In the genomic region with DNA sequence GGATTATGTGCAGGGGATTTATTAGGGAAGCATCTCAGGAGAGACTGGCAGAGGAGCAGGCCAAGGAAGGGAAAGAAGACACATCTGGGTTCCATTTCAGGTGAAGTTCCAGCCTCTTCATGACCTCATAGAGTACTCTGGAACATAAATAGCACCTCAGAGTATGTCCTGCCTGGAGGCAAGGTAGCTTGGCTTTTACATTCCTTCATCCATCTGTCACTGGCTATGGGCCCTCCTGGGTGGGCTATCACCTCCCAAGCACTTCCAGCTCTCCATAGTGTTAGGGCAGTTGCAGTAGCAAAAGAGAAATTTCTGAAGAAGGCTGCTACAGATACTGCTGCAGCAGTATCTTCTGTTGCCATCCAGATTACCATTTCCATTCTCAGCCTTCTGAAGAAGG, we compare ENCODE assay signal across 27 cellular contexts.
"Had no signal": no experiment of that assay in that cellular context is flagged by ENCODE, and none has a peak within 500 bp of the region (broad histone marks: within the 10 kb centered on the region; RNA-seq: fewer than 3 reads in every experiment).

No MANE protein-coding gene starts in this region.

- H3K4me3 ChIP-seq: ascending aorta, esophagus muscularis mucosa, gastrocnemius medialis had no signal

- H3K36me3 Mint-ChIP-seq: activated naive CD4-positive, alpha-beta T cell treated with anti-CD3 and anti-CD28 coated beads, Interleukin-2, amount 10 ng/mL, durations not matched to agents 7 days and 5 days; activated naive CD4-positive, alpha-beta T cell treated with anti-CD3 and anti-CD28 coated beads, Interleukin-2, amount 50 U/mL, for 72 hours; activated naive CD8-positive, alpha-beta T cell treated with anti-CD3 and anti-CD28 coated beads, Interleukin-2, amount 10 ng/mL, durations not matched to agents 7 days and 5 days; brain had no signal

- H3K4me1 Mint-ChIP-seq: activated CD4-positive, alpha-beta memory T cell treated with anti-CD3 and anti-CD28 coated beads, Interleukin-2, amount 10 ng/mL, durations not matched to agents 7 days and 5 days; activated CD4-positive, alpha-beta T cell treated with anti-CD3 and anti-CD28 coated beads, Interleukin-2, amount 10 ng/mL, durations not matched to agents 7 days and 5 days; activated naive CD4-positive, alpha-beta T cell treated with anti-CD3 and anti-CD28 coated beads, Interleukin-2, amount 10 ng/mL, durations not matched to agents 7 days and 5 days; activated naive CD8-positive, alpha-beta T cell treated with anti-CD3 and anti-CD28 coated beads, Interleukin-2, amount 10 ng/mL, durations not matched to agents 7 days and 5 days had no signal

- H3K4me3 Mint-ChIP-seq: activated CD4-positive, alpha-beta memory T cell treated with anti-CD3 and anti-CD28 coated beads, Interleukin-2, amount 10 ng/mL, durations not matched to agents 7 days and 5 days; activated CD4-positive, alpha-beta T cell treated with anti-CD3 and anti-CD28 coated beads, Interleukin-2, amount 10 ng/mL, durations not matched to agents 7 days and 5 days; activated naive CD4-positive, alpha-beta T cell treated with anti-CD3 and anti-CD28 coated beads, Interleukin-2, amount 10 ng/mL, durations not matched to agents 7 days and 5 days; activated naive CD8-positive, alpha-beta T cell treated with anti-CD3 and anti-CD28 coated beads, Interleukin-2, amount 10 ng/mL, durations not matched to agents 7 days and 5 days; activated T-cell treated with anti-CD3 and anti-CD28 coated beads, Interleukin-2, amount 50 U/mL, for 24 hours; activated T-cell treated with anti-CD3 and anti-CD28 coated beads, Interleukin-2, amount 50 U/mL, for 72 hours; brain; effector memory CD8-positive, alpha-beta T cell had no signal

- H3K27ac Mint-ChIP-seq: activated CD4-positive, alpha-beta memory T cell treated with anti-CD3 and anti-CD28 coated beads, Interleukin-2, amount 10 ng/mL, durations not matched to agents 7 days and 5 days; activated CD4-positive, alpha-beta T cell treated with anti-CD3 and anti-CD28 coated beads, Interleukin-2, amount 10 ng/mL, durations not matched to agents 7 days and 5 days; activated naive CD4-positive, alpha-beta T cell treated with anti-CD3 and anti-CD28 coated beads, Interleukin-2, amount 10 ng/mL, durations not matched to agents 7 days and 5 days; activated naive CD4-positive, alpha-beta T cell treated with anti-CD3 and anti-CD28 coated beads, Interleukin-2, amount 50 U/mL, for 72 hours; activated naive CD8-positive, alpha-beta T cell treated with anti-CD3 and anti-CD28 coated beads, Interleukin-2, amount 10 ng/mL, durations not matched to agents 7 days and 5 days; activated T-cell treated with anti-CD3 and anti-CD28 coated beads, Interleukin-2, amount 50 U/mL, for 24 hours; activated T-cell treated with anti-CD3 and anti-CD28 coated beads, Interleukin-2, amount 50 U/mL, for 72 hours; brain; effector memory CD8-positive, alpha-beta T cell had no signal

- H3K4me1 ChIP-seq: ascending aorta, foreskin keratinocyte had no signal

- DNase-seq: activated CD4-positive, alpha-beta memory T cell treated with anti-CD3 and anti-CD28 coated beads, Interleukin-2, amount 10 ng/mL, durations not matched to agents 7 days and 5 days; activated CD4-positive, alpha-beta T cell treated with anti-CD3 and anti-CD28 coated beads for 1 hour; activated CD4-positive, alpha-beta T cell treated with anti-CD3 and anti-CD28 coated beads for 4 hours; activated CD4-positive, alpha-beta T cell treated with anti-CD3 and anti-CD28 coated beads, Interleukin-2, amount 10 ng/mL, durations not matched to agents 7 days and 5 days; activated CD4-positive, alpha-beta T cell treated with anti-CD3 and anti-CD28 coated beads, Interleukin-2, amount 50 U/mL, for 4 hours; activated CD8-positive, alpha-beta memory T cell treated with anti-CD3 and anti-CD28 coated beads, Interleukin-2, amount 50 U/mL, for 48 hours; activated gamma-delta T cell; activated naive CD4-positive, alpha-beta T cell; activated naive CD4-positive, alpha-beta T cell treated with anti-CD3 and anti-CD28 coated beads, Interleukin-2, amount 10 ng/mL, durations not matched to agents 7 days and 5 days; activated naive CD8-positive, alpha-beta T cell treated with anti-CD3 and anti-CD28 coated beads, Interleukin-2, amount 10 ng/mL, durations not matched to agents 7 days and 5 days; activated T-cell treated with anti-CD3 and anti-CD28 coated beads for 4 hours; activated T-cell treated with anti-CD3 and anti-CD28 coated beads, Interleukin-2, amount 50 U/mL, for 24 hours; activated T-cell treated with anti-CD3 and anti-CD28 coated beads, Interleukin-2, amount 50 U/mL, for 72 hours; cortex of kidney; dermis blood vessel endothelial cell; effector CD4-positive, alpha-beta T cell; effector memory CD8-positive, alpha-beta T cell; erythroblast; foreskin keratinocyte; gastrocnemius medialis; T-helper 2 cell had no signal

- H3K9me3 Mint-ChIP-seq: activated CD4-positive, alpha-beta memory T cell treated with anti-CD3 and anti-CD28 coated beads, Interleukin-2, amount 10 ng/mL, durations not matched to agents 7 days and 5 days; activated CD4-positive, alpha-beta T cell treated with anti-CD3 and anti-CD28 coated beads, Interleukin-2, amount 10 ng/mL, durations not matched to agents 7 days and 5 days; activated naive CD4-positive, alpha-beta T cell treated with anti-CD3 and anti-CD28 coated beads, Interleukin-2, amount 10 ng/mL, durations not matched to agents 7 days and 5 days; activated naive CD4-positive, alpha-beta T cell treated with anti-CD3 and anti-CD28 coated beads, Interleukin-2, amount 50 U/mL, for 72 hours; activated naive CD8-positive, alpha-beta T cell treated with anti-CD3 and anti-CD28 coated beads, Interleukin-2, amount 10 ng/mL, durations not matched to agents 7 days and 5 days; activated T-cell treated with anti-CD3 and anti-CD28 coated beads, Interleukin-2, amount 50 U/mL, for 24 hours; activated T-cell treated with anti-CD3 and anti-CD28 coated beads, Interleukin-2, amount 50 U/mL, for 72 hours; effector memory CD8-positive, alpha-beta T cell had no signal

- H3K27me3 ChIP-seq: ascending aorta, esophagus muscularis mucosa, foreskin keratinocyte, gastrocnemius medialis had no signal

- H3K27ac ChIP-seq: ascending aorta, esophagus muscularis mucosa, foreskin keratinocyte, gastrocnemius medialis had no signal

- H3K9me3 ChIP-seq: ascending aorta, esophagus muscularis mucosa, gastrocnemius medialis had no signal

- FAIRE-seq: bronchial epithelial cell, colon had no signal

- H3K27me3 Mint-ChIP-seq: activated CD4-positive, alpha-beta memory T cell treated with anti-CD3 and anti-CD28 coated beads, Interleukin-2, amount 10 ng/mL, durations not matched to agents 7 days and 5 days; activated CD4-positive, alpha-beta T cell treated with anti-CD3 and anti-CD28 coated beads, Interleukin-2, amount 10 ng/mL, durations not matched to agents 7 days and 5 days; activated naive CD4-positive, alpha-beta T cell treated with anti-CD3 and anti-CD28 coated beads, Interleukin-2, amount 10 ng/mL, durations not matched to agents 7 days and 5 days; activated naive CD8-positive, alpha-beta T cell treated with anti-CD3 and anti-CD28 coated beads, Interleukin-2, amount 10 ng/mL, durations not matched to agents 7 days and 5 days; activated T-cell treated with anti-CD3 and anti-CD28 coated beads, Interleukin-2, amount 50 U/mL, for 24 hours; brain; effector memory CD8-positive, alpha-beta T cell had no signal

- H3K36me3 ChIP-seq: ascending aorta, esophagus muscularis mucosa, gastrocnemius medialis had no signal

- ATAC-seq: activated naive CD4-positive, alpha-beta T cell treated with anti-CD3 and anti-CD28 coated beads, Interleukin-2, amount 50 U/mL, for 72 hours; activated T-cell treated with anti-CD3 and anti-CD28 coated beads, Interleukin-2, amount 50 U/mL, for 72 hours; effector memory CD8-positive, alpha-beta T cell; foreskin keratinocyte; gastrocnemius medialis had no signal
